1 cellular context compared by ENCODE assay signal in genomic region chr4:25233737-25234389, GRCh38.
A peak's percentile ranks its signal among the peaks of the same experiment; 100 is the strongest.
TF ChIP-seq lines count a peak whose summit lies in the region.

PI4K2B (plus strand) TSS chr4:25234033; CDS start chr4:25234164, 131 bp downstream.

TF ChIP-seq in HepG2, 621 proteins besides CTCF, POLR2A, EP300 and RAD21 (continued from another document):
- no peak for TF ChIP-seq SUZ12 (IDR thresholded peaks at IDR 0.05; ENCODE audit: low read depth, low read length)
- TF ChIP-seq RNF2 (conservative IDR thresholded peaks at IDR 0.05; ENCODE audit: low read depth): peak; percentile 62; the same call in 1 of the 2 replicates
- TF ChIP-seq MTF2 (CRISPR knock-in tag; IDR thresholded peaks at IDR 0.05; ENCODE audit: borderline replicate concordance): no peak
- no peak for TF ChIP-seq NR2F6 (IDR thresholded peaks at IDR 0.05)
- peak; percentile 18; the same call in 1 of the 2 replicates for TF ChIP-seq NR2F6 (CRISPR knock-in tag; IDR thresholded peaks at IDR 0.05)
- no peak for TF ChIP-seq ZNF781 (CRISPR knock-in tag; IDR thresholded peaks at IDR 0.05; ENCODE audit: borderline replicate concordance, not compliant biosample characterization)
- TF ChIP-seq ZEB1 (IDR thresholded peaks at IDR 0.05; ENCODE audit: insufficient replicate concordance, low read depth): no peak
- no peak for TF ChIP-seq RFX1 (IDR thresholded peaks at IDR 0.05)
- no peak for TF ChIP-seq ADNP (CRISPR knock-in tag; IDR thresholded peaks at IDR 0.05)
- TF ChIP-seq PAWR (CRISPR knock-in tag; IDR thresholded peaks at IDR 0.05; ENCODE audit: borderline replicate concordance): no peak
- no peak for TF ChIP-seq ESRRA (CRISPR knock-in tag; IDR thresholded peaks at IDR 0.05; ENCODE audit: low read depth)
- no peak for TF ChIP-seq ZNF281 (CRISPR knock-in tag; IDR thresholded peaks at IDR 0.05; ENCODE audit: borderline replicate concordance)
- TF ChIP-seq ZNF737 (CRISPR knock-in tag; IDR thresholded peaks at IDR 0.05; ENCODE audit: borderline replicate concordance): no peak
- TF ChIP-seq ZNF776 (CRISPR knock-in tag; IDR thresholded peaks at IDR 0.05): no peak; the same call in 1 of the 2 replicates
- TF ChIP-seq PHF21A (CRISPR knock-in tag; IDR thresholded peaks at IDR 0.05): no peak
- TF ChIP-seq, protein P1, sequence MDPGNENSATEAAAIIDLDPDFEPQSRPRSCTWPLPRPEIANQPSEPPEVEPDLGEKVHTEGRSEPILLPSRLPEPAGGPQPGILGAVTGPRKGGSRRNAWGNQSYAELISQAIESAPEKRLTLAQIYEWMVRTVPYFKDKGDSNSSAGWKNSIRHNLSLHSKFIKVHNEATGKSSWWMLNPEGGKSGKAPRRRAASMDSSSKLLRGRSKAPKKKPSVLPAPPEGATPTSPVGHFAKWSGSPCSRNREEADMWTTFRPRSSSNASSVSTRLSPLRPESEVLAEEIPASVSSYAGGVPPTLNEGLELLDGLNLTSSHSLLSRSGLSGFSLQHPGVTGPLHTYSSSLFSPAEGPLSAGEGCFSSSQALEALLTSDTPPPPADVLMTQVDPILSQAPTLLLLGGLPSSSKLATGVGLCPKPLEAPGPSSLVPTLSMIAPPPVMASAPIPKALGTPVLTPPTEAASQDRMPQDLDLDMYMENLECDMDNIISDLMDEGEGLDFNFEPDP (CRISPR knock-in tag; conservative IDR thresholded peaks at IDR 0.05): no peak
- TF ChIP-seq HNRNPUL1 (IDR thresholded peaks at IDR 0.05; ENCODE audit: low read depth, low read length): no peak
- no peak for TF ChIP-seq SRSF1 (optimal IDR thresholded peaks at IDR 0.05; ENCODE audit: low read depth, low read length)
- peak; percentile 71; the same call in 1 of the 2 replicates for TF ChIP-seq ZNF546 (CRISPR knock-in tag; conservative IDR thresholded peaks at IDR 0.05)
- TF ChIP-seq ZFP91 (CRISPR knock-in tag; IDR thresholded peaks at IDR 0.05; ENCODE audit: borderline replicate concordance): peak; percentile 76
- TF ChIP-seq NFE2L1 (CRISPR knock-in tag; IDR thresholded peaks at IDR 0.05; ENCODE audit: borderline replicate concordance): no peak
- no peak for TF ChIP-seq ZFP62 (CRISPR knock-in tag; IDR thresholded peaks at IDR 0.05)
- peak; percentile 90 for TF ChIP-seq RBFOX2 (IDR thresholded peaks at IDR 0.05; ENCODE audit: low read depth, low read length)
- TF ChIP-seq KLF16 (CRISPR knock-in tag; IDR thresholded peaks at IDR 0.05): peak in 1 of 2 experiments; percentile 41; a peak in 1 of 4 replicates
- TF ChIP-seq ZNF121 (CRISPR knock-in tag; IDR thresholded peaks at IDR 0.05): peak; percentile 8; the same call in 1 of the 2 replicates
- TF ChIP-seq SMAD1 (CRISPR knock-in tag; IDR thresholded peaks at IDR 0.05; ENCODE audit: borderline replicate concordance, low read depth): 0 out of 2 replicates have a peak, but pooled peaks have one; percentile 36
- TF ChIP-seq RXRB (CRISPR knock-in tag; IDR thresholded peaks at IDR 0.05; ENCODE audit: borderline replicate concordance): 0 out of 2 replicates have a peak, but pooled peaks have one; percentile 9
- TF ChIP-seq, protein P2, sequence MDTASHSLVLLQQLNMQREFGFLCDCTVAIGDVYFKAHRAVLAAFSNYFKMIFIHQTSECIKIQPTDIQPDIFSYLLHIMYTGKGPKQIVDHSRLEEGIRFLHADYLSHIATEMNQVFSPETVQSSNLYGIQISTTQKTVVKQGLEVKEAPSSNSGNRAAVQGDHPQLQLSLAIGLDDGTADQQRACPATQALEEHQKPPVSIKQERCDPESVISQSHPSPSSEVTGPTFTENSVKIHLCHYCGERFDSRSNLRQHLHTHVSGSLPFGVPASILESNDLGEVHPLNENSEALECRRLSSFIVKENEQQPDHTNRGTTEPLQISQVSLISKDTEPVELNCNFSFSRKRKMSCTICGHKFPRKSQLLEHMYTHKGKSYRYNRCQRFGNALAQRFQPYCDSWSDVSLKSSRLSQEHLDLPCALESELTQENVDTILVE (CRISPR knock-in tag; IDR thresholded peaks at IDR 0.05): peak; percentile 22; the same call in 1 of the 2 replicates
- peak; percentile 52; the same call in 1 of the 2 replicates for TF ChIP-seq THAP11 (CRISPR knock-in tag; IDR thresholded peaks at IDR 0.05)
